1 cellular context compared by ENCODE assay signal in the genomic region with DNA sequence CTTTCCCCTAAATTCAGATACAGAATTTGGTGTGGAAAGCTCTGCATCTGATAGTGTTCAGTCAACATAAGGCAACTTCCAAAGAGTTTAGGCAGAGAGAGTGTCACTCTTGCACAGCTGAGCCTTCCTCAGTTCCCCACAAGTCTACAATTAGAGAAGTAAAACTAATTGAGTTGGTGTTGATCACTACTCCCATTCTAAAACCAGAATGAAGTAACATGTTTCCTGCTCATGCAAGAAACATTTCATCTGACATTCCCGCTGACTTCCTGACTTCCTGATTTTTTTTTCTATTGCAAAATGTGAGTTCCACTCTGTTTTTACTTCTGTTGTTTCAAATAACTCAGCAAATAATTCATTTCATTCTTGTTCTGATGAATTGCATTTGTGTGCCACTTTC.
TF ChIP-seq lines count a peak whose summit lies in the region.

No MANE protein-coding gene starts in this region.

TF ChIP-seq in H1, 55 proteins besides CTCF, POLR2A, EP300 and RAD21 (continued from another document):
- TF ChIP-seq, protein P1, sequence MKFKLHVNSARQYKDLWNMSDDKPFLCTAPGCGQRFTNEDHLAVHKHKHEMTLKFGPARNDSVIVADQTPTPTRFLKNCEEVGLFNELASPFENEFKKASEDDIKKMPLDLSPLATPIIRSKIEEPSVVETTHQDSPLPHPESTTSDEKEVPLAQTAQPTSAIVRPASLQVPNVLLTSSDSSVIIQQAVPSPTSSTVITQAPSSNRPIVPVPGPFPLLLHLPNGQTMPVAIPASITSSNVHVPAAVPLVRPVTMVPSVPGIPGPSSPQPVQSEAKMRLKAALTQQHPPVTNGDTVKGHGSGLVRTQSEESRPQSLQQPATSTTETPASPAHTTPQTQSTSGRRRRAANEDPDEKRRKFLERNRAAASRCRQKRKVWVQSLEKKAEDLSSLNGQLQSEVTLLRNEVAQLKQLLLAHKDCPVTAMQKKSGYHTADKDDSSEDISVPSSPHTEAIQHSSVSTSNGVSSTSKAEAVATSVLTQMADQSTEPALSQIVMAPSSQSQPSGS (IDR thresholded peaks at IDR 0.05; ENCODE audit: low read length), result no peak
- TF ChIP-seq TAF1 (IDR thresholded peaks at IDR 0.05; ENCODE audit: low read depth, low read length) (no peak), TEAD4 (IDR thresholded peaks at IDR 0.05; ENCODE audit: low read depth, low read length) (no peak), BCL11A (IDR thresholded peaks at IDR 0.05; ENCODE audit: low read depth in 2 of 2, low read length in 2 of 2) (no peak), JUND (IDR thresholded peaks at IDR 0.05; ENCODE audit: low read length) (no peak)
